ENCODE assay signal across 9 cellular contexts in genomic region chr2:183035298-183035953, GRCh38. TPM values are rescaled to one million over a fixed set of nuclear protein-coding genes. Genes with fewer than 3 reads are reported as not detected.
DNase-seq lines count a peak whose midpoint lies in the region; ATAC-seq, FAIRE-seq and TF ChIP-seq lines count a peak whose summit lies in the region.
"Had no signal": no experiment of that assay in that cellular context is flagged by ENCODE, and none has a peak within 500 bp of the region (broad histone marks: within the 10 kb centered on the region; RNA-seq: fewer than 3 reads in every experiment).

No MANE protein-coding gene starts in this region.

- H3K27me3 Mint-ChIP-seq in GM23338 (ENCODE audit: insufficient read depth, low read depth, poor library complexity), result peaks cover 4% of the 10 kb centered on the region
- peaks cover 71% of the 10 kb centered on the region for H3K27me3 Mint-ChIP-seq in activated T-helper 1 cell treated with anti-CD3 and anti-CD28 coated beads, Interleukin-12 subunit alpha, Interleukin-12 subunit beta, Interleukin-2, Interleukin-4 antibody, amounts not matched to agents 30 ng/mL and 10 ng/mL and 1 ng/mL, durations not matched to agents 14 hours and 24 hours and 36 hours (ENCODE audit: insufficient read depth)
- H3K27me3 Mint-ChIP-seq in CD14-positive monocyte (ENCODE audit: low read depth in 3 of 3), result peaks cover 79 to 93% (median 86%) of the 10 kb centered on the region in 3 donors

- H3K9me3 ChIP-seq in SK-N-SH, result no peaks in the 10 kb centered on the region
- H3K9me3 ChIP-seq in small intestine (ENCODE audit: control insufficient read depth, low read depth), result no peaks in the 10 kb centered on the region

- TF ChIP-seq EP300 in SK-N-SH (IDR thresholded peaks at IDR 0.05; ENCODE audit: borderline replicate concordance in 1 of 2, low read depth in 1 of 2, low read length in 1 of 2), result no peak

- H3K4me3 ChIP-seq in GM23338 (peak overlapping the region; percentile 61), SK-N-SH (ENCODE audit: low read depth in 2 of 2, low read length in 1 of 2) (peak overlapping the region; percentile 71 to 79; a peak in 3 of 4 replicates), fibroblast of the aortic adventitia (ENCODE audit: low read depth, low read length) (peak overlapping the region; percentile 83), small intestine (ENCODE audit: low read depth in 1 of 2, low read length in 2 of 2) (peak overlapping the region in 1 of 2 donors; percentile 19)

- H4K20me1 ChIP-seq in GM23338 (replicated peaks; ENCODE audit: insufficient read depth), result peaks cover 12% of the 10 kb centered on the region
- peaks cover 67% of the 10 kb centered on the region for H4K20me1 ChIP-seq in SK-N-SH (ENCODE audit: insufficient read depth)

- H3K27ac ChIP-seq in GM23338 (ENCODE audit: low read depth) (peak overlapping the region; percentile 57; the same call in 1 of the 2 replicates), SK-N-SH (ENCODE audit: low read depth in 2 of 2, low read length in 1 of 2) (peak overlapping the region; percentile 69 to 91), small intestine (ENCODE audit: low read depth in 1 of 2, low read length in 1 of 2) (no peak overlapping the region)

- no peak overlapping the region for H2AFZ ChIP-seq in GM23338
- H2AFZ ChIP-seq in SK-N-SH (ENCODE audit: low read depth), result no peak overlapping the region

- H3K4me3 Mint-ChIP-seq in GM23338, result peak overlapping the region; percentile 89
- no peak overlapping the region for H3K4me3 Mint-ChIP-seq in activated T-helper 1 cell treated with anti-CD3 and anti-CD28 coated beads, Interleukin-12 subunit alpha, Interleukin-12 subunit beta, Interleukin-2, Interleukin-4 antibody, amounts not matched to agents 30 ng/mL and 10 ng/mL and 1 ng/mL, durations not matched to agents 14 hours and 24 hours and 36 hours
- H3K4me3 Mint-ChIP-seq in CD14-positive monocyte, result peak overlapping the region in 1 of 2 donors; percentile 80

- peak; percentile 30 for FAIRE-seq in small intestine (lab: Jason Lieb, UNC)

- H3K79me2 ChIP-seq in GM23338 (replicated peaks; ENCODE audit: insufficient read depth) (peaks cover 71% of the 10 kb centered on the region), SK-N-SH (ENCODE audit: insufficient read depth) (peaks cover 76% of the 10 kb centered on the region)

- peak overlapping the region; percentile 95; the same call in 1 of the 2 replicates for H3K9ac ChIP-seq in SK-N-SH

- intact Hi-C loops in activated T-helper 1 cell treated with anti-CD3 and anti-CD28 coated beads, Interleukin-12 subunit alpha, Interleukin-12 subunit beta, Interleukin-2, Interleukin-4 antibody, amounts not matched to agents 30 ng/mL and 10 ng/mL and 1 ng/mL, durations not matched to agents 14 hours and 24 hours and 36 hours (cut with micrococcal nuclease), result no loop called here
- intact Hi-C loops in CD14-positive monocyte (cut with micrococcal nuclease), result no loop called here

- CTCF ChIA-PET in SK-N-SH (lab: Yijun Ruan, JAX), result interaction anchor here (1.0 to 1.5 kb wide), 3 partner anchors 55 to 251 kb away, joined by 3 to 4 read pairs (median 4); no protein-coding TSS in a partner anchor

- no peaks in the 10 kb centered on the region for H3K9me2 ChIP-seq in GM23338 (ENCODE audit: insufficient read depth)
- H3K9me2 ChIP-seq in SK-N-SH, result no peaks in the 10 kb centered on the region

- ATAC-seq in GM23338 (no peak), GM18517 (IDR thresholded peaks at IDR 0.05; ENCODE audit: unreplicated experiment) (no peak)
- ATAC-seq: naive thymus-derived CD4-positive, alpha-beta T cell had no signal

- H3K36me3 ChIP-seq in GM23338 (ENCODE audit: insufficient read depth) (no peaks in the 10 kb centered on the region), SK-N-SH (replicated peaks in 1 of 2; ENCODE audit: control insufficient read depth in 1 of 2, insufficient read depth in 2 of 2, low read length in 1 of 2) (no peaks in the 10 kb centered on the region), small intestine (ENCODE audit: control insufficient read depth in 2 of 2, insufficient read depth in 2 of 2, low read length in 2 of 2) (no peaks in the 10 kb centered on the region)

- H3K9me3 Mint-ChIP-seq in GM23338 (0 out of 3 replicates have a peak, but pooled peaks cover 2% of the 10 kb centered on the region), CD14-positive monocyte (peaks cover 0 to 19% (median 18%) of the 10 kb centered on the region in 7 donors)
- H3K9me3 Mint-ChIP-seq in activated T-helper 1 cell treated with anti-CD3 and anti-CD28 coated beads, Interleukin-12 subunit alpha, Interleukin-12 subunit beta, Interleukin-2, Interleukin-4 antibody, amounts not matched to agents 30 ng/mL and 10 ng/mL and 1 ng/mL, durations not matched to agents 14 hours and 24 hours and 36 hours, result no peaks in the 10 kb centered on the region
- H3K9me3 Mint-ChIP-seq: naive thymus-derived CD4-positive, alpha-beta T cell had no signal

- H3K4me2 ChIP-seq in GM23338, result peak overlapping the region; percentile 80
- H3K4me2 ChIP-seq in SK-N-SH, result peak overlapping the region; percentile 75

- TF ChIP-seq RAD21 in SK-N-SH (IDR thresholded peaks at IDR 0.05; ENCODE audit: low read length), result no peak

- H3K4me1 ChIP-seq in GM23338 (ENCODE audit: insufficient read depth) (peaks cover 54% of the 10 kb centered on the region), SK-N-SH (ENCODE audit: control insufficient read depth in 1 of 2, insufficient read depth in 2 of 2, low read depth in 1 of 2, low read length in 1 of 2) (peaks cover 25 to 37% of the 10 kb centered on the region in 2 experiments; a peak in 3 of 4 replicates), small intestine (ENCODE audit: control insufficient read depth in 2 of 2, insufficient read depth in 1 of 2, low read depth in 1 of 2, low read length in 1 of 2) (no peaks in the 10 kb centered on the region)

- H3K4me1 Mint-ChIP-seq in GM23338 (peaks cover 51% of the 10 kb centered on the region), CD14-positive monocyte (peaks cover 28% of the 10 kb centered on the region)
- peaks cover 28% of the 10 kb centered on the region for H3K4me1 Mint-ChIP-seq in activated T-helper 1 cell treated with anti-CD3 and anti-CD28 coated beads, Interleukin-12 subunit alpha, Interleukin-12 subunit beta, Interleukin-2, Interleukin-4 antibody, amounts not matched to agents 30 ng/mL and 10 ng/mL and 1 ng/mL, durations not matched to agents 14 hours and 24 hours and 36 hours (ENCODE audit: low read depth)

- WGBS in SK-N-SH (ENCODE audit: low lambda C conversion rate), result 55% methylated on average over 2 of the region's 2 CpGs
- WGBS in small intestine, 3 donors, result 48 to 52% (median 49%) methylated on average over 2 of the region's 2 CpGs

- H3K27me3 ChIP-seq in GM23338 (ENCODE audit: insufficient read depth), result peaks cover 9% of the 10 kb centered on the region
- no peaks in the 10 kb centered on the region for H3K27me3 ChIP-seq in SK-N-SH (ENCODE audit: insufficient read depth)
- no peaks in the 10 kb centered on the region for H3K27me3 ChIP-seq in small intestine (ENCODE audit: control insufficient read depth in 2 of 2, insufficient read depth in 2 of 2, low read length in 2 of 2)

- H3K27ac Mint-ChIP-seq in GM23338, result peak overlapping the region; percentile 46
- H3K27ac Mint-ChIP-seq in activated T-helper 1 cell treated with anti-CD3 and anti-CD28 coated beads, Interleukin-12 subunit alpha, Interleukin-12 subunit beta, Interleukin-2, Interleukin-4 antibody, amounts not matched to agents 30 ng/mL and 10 ng/mL and 1 ng/mL, durations not matched to agents 14 hours and 24 hours and 36 hours, result no peak overlapping the region
- no peak overlapping the region for H3K27ac Mint-ChIP-seq in CD14-positive monocyte

- TF ChIP-seq CTCF in GM23338 (conservative IDR thresholded peaks at IDR 0.05; ENCODE audit: low read depth in 2 of 2), result no peak
- TF ChIP-seq CTCF in SK-N-SH (IDR thresholded peaks at IDR 0.05), result no peak
- TF ChIP-seq CTCF in fibroblast of the aortic adventitia (IDR thresholded peaks at IDR 0.05; ENCODE audit: insufficient read depth, low read length), result no peak
- no peak for TF ChIP-seq CTCF in CD14-positive monocyte (IDR thresholded peaks at IDR 0.05)

- H3F3A ChIP-seq in GM23338 (replicated peaks; ENCODE audit: low read depth) (no peaks in the 10 kb centered on the region), SK-N-SH (replicated peaks; ENCODE audit: insufficient read depth) (peaks cover 14% of the 10 kb centered on the region)

- DNase-seq in GM23338 (ENCODE audit: low spot score) (no peak), SK-N-SH (no peak), fibroblast of the aortic adventitia (ENCODE audit: low read depth) (peak; percentile 83), small intestine (no peak), CD14-positive monocyte (ENCODE audit: low spot score) (no peak)
- DNase-seq in activated T-helper 1 cell treated with anti-CD3 and anti-CD28 coated beads, Interleukin-12 subunit alpha, Interleukin-12 subunit beta, Interleukin-2, Interleukin-4 antibody, amounts not matched to agents 30 ng/mL and 10 ng/mL and 1 ng/mL, durations not matched to agents 14 hours and 24 hours and 36 hours (ENCODE audit: low spot score), result no peak
- DNase-seq: NCI-H2081 treated with DMSO at 0.1 percent for 48 hours had no signal

- peaks cover 3% of the 10 kb centered on the region; the same call in 1 of the 3 replicates for H3K36me3 Mint-ChIP-seq in GM23338 (ENCODE audit: low read depth)
- H3K36me3 Mint-ChIP-seq in activated T-helper 1 cell treated with anti-CD3 and anti-CD28 coated beads, Interleukin-12 subunit alpha, Interleukin-12 subunit beta, Interleukin-2, Interleukin-4 antibody, amounts not matched to agents 30 ng/mL and 10 ng/mL and 1 ng/mL, durations not matched to agents 14 hours and 24 hours and 36 hours (ENCODE audit: low read depth), result peaks cover 4% of the 10 kb centered on the region
- peaks cover 5 to 8% of the 10 kb centered on the region in 2 donors for H3K36me3 Mint-ChIP-seq in CD14-positive monocyte
- H3K36me3 Mint-ChIP-seq: naive thymus-derived CD4-positive, alpha-beta T cell had no signal

- POLR2A ChIA-PET in SK-N-SH (lab: Yijun Ruan, JAX), result no interaction called here

RNA-seq across cellular contexts. Expression of gene NCKAP1, which starts 2.8 kb away (rescaled TPM):
- total RNA-seq in GM23338 (2014; rRNA removed; shearing (Covaris generic)), result 157 and 179 TPM in 2 replicates
- polyA plus RNA-seq in GM23338 (2016; fragmentation: Nextera tagmentation; extraction: Ambion mirVana) (53.8 and 61.7 TPM in 2 replicates), SK-N-SH (2012; rRNA removed) (64.0 and 75.3 TPM in 2 replicates), small intestine (10 to 100 TPM; 60.3 to 81.4 (median 61.6) TPM), CD14-positive monocyte (not detected)
- 84.7 and 86.2 TPM in 2 replicates for polyA plus RNA-seq in SK-N-SH (2012; cell fraction: cytosol; rRNA removed)
- polyA plus RNA-seq in SK-N-SH (2012; cell fraction: nucleus; rRNA removed), result 24.2 and 67.0 TPM in 2 replicates
- total RNA-seq in fibroblast of the aortic adventitia (ENCODE audit: low replicate concordance), result 76.4 and 167 TPM in 2 replicates
- total RNA-seq in activated T-helper 1 cell treated with anti-CD3 and anti-CD28 coated beads, Interleukin-12 subunit alpha, Interleukin-12 subunit beta, Interleukin-2, Interleukin-4 antibody, amounts not matched to agents 30 ng/mL and 10 ng/mL and 1 ng/mL, durations not matched to agents 14 hours and 24 hours and 36 hours, result 14.4 and 16.4 TPM in 2 replicates

RNA-seq across cellular contexts. Expression of gene DUSP19, which starts 43.1 kb away (rescaled TPM):
- total RNA-seq in GM23338 (2014; rRNA removed; shearing (Covaris generic)), result 0.97 and 2.8 TPM in 2 replicates
- polyA plus RNA-seq in GM23338 (2016; fragmentation: Nextera tagmentation; extraction: Ambion mirVana) (1.9 TPM in 2 replicates), SK-N-SH (2012; rRNA removed) (0.85 and 1.4 TPM in 2 replicates), small intestine (1 to 10 TPM in 2 of 3 donors, under 1 TPM in 1; 0.81 to 2.5 (median 2.0) TPM), CD14-positive monocyte (under 1 TPM; 0.25 to 0.30 TPM)
- 1.4 and 1.7 TPM in 2 replicates for polyA plus RNA-seq in SK-N-SH (2012; cell fraction: cytosol; rRNA removed)
- 0.43 and 0.67 TPM in 2 replicates for polyA plus RNA-seq in SK-N-SH (2012; cell fraction: nucleus; rRNA removed)
- total RNA-seq in fibroblast of the aortic adventitia (ENCODE audit: low replicate concordance), result 1.6 and 4.8 TPM in 2 replicates
- 1.0 and 1.7 TPM in 2 replicates for total RNA-seq in activated T-helper 1 cell treated with anti-CD3 and anti-CD28 coated beads, Interleukin-12 subunit alpha, Interleukin-12 subunit beta, Interleukin-2, Interleukin-4 antibody, amounts not matched to agents 30 ng/mL and 10 ng/mL and 1 ng/mL, durations not matched to agents 14 hours and 24 hours and 36 hours

Comparison
In these comparisons a context has a peak if more than half of its experiments do, and no peak if none do; other contexts are left out.
1. H3K27ac ChIP-seq: peak in GM23338 (single experiment) and SK-N-SH (2 of 2); none in small intestine (0 of 2).
2. RNA of gene NCKAP1, which starts 2.8 kb away (polyA plus RNA-seq): 24.2 to 86.2 TPM in SK-N-SH, 60.3 to 81.4 TPM in small intestine and 53.8 to 61.7 TPM in GM23338; not detected in CD14-positive monocyte; every median in the first group is over 10 times any median in the second.